Comparison of ENCODE assay signal across 1 cellular context in the genomic region with DNA sequence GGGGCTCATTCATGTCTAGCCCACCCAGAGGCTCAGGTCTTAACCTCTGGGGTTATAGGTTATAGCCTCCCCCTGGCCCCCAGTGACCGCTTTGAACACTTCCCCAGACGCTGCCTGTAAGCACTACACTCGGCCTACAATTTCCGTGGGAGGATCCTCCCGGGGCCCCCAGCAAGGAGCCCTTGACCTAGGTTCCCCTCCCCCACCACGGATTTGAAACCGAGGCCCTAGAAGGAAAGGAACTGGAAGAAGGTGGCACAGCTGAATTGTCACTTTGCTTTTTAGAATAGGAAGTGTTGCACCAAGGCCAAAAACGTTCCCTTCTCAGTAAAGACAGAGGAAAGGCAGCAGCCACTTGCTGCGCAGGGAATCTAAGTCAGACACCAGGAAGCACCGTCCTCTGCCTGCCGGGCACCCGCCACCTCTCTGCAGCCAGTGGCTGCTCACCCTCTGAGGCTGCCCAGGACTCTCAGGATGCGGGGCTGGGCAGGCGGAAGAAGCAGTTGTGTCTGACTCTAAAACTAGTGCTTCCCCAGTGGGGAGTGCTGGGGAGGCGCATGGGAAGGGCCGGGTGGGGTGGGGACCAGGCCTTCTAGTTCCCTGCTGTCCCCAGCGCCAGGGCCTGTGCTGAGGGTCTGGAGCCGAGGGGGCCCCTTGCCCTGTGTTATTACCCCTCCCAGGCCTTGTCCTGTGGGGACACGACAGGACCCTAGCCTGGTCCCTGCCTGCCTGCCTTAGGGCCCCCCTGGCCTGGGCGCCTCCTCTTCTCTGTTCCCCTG.
TF ChIP-seq lines count a peak whose summit lies in the region.

No MANE protein-coding gene starts in this region.

TF ChIP-seq in H1, 55 proteins besides CTCF, POLR2A, EP300 and RAD21:
- TF ChIP-seq TBP (IDR thresholded peaks at IDR 0.05; ENCODE audit: low read depth, low read length), result no peak
- TF ChIP-seq CHD2 (IDR thresholded peaks at IDR 0.05; ENCODE audit: low read length), result no peak
- no peak for TF ChIP-seq CBX5 (IDR thresholded peaks at IDR 0.05; ENCODE audit: low read depth, low read length)
- TF ChIP-seq TEAD4 (IDR thresholded peaks at IDR 0.05; ENCODE audit: low read depth, low read length), result no peak
- no peak for TF ChIP-seq ASH2L (IDR thresholded peaks at IDR 0.05; ENCODE audit: low read length)
- no peak for TF ChIP-seq EGR1 (IDR thresholded peaks at IDR 0.05; ENCODE audit: borderline replicate concordance, low read depth, low read length)
- no peak for TF ChIP-seq SIRT6 (IDR thresholded peaks at IDR 0.05; ENCODE audit: low read length)
- TF ChIP-seq SIN3A (conservative IDR thresholded peaks at IDR 0.05 in 1 of 2, IDR thresholded peaks at IDR 0.05 in 1 of 2; ENCODE audit: low read depth in 1 of 2, low read length in 2 of 2), result no peak
- no peak for TF ChIP-seq SUZ12 (IDR thresholded peaks at IDR 0.05; ENCODE audit: low read length)
- no peak for TF ChIP-seq CREB1 (IDR thresholded peaks at IDR 0.05)
- TF ChIP-seq, protein P1, sequence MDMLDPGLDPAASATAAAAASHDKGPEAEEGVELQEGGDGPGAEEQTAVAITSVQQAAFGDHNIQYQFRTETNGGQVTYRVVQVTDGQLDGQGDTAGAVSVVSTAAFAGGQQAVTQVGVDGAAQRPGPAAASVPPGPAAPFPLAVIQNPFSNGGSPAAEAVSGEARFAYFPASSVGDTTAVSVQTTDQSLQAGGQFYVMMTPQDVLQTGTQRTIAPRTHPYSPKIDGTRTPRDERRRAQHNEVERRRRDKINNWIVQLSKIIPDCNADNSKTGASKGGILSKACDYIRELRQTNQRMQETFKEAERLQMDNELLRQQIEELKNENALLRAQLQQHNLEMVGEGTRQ (IDR thresholded peaks at IDR 0.05; ENCODE audit: low read length), result no peak
- TF ChIP-seq RXRA (IDR thresholded peaks at IDR 0.05; ENCODE audit: insufficient read depth, low read depth, low read length), result no peak
- no peak for TF ChIP-seq SAP30 (IDR thresholded peaks at IDR 0.05; ENCODE audit: insufficient read depth, insufficient replicate concordance, low read length)
TF ChIP-seq in H1: peak in this region for 0.
